ENCODE assay signal across 11 cellular contexts in the genomic region with DNA sequence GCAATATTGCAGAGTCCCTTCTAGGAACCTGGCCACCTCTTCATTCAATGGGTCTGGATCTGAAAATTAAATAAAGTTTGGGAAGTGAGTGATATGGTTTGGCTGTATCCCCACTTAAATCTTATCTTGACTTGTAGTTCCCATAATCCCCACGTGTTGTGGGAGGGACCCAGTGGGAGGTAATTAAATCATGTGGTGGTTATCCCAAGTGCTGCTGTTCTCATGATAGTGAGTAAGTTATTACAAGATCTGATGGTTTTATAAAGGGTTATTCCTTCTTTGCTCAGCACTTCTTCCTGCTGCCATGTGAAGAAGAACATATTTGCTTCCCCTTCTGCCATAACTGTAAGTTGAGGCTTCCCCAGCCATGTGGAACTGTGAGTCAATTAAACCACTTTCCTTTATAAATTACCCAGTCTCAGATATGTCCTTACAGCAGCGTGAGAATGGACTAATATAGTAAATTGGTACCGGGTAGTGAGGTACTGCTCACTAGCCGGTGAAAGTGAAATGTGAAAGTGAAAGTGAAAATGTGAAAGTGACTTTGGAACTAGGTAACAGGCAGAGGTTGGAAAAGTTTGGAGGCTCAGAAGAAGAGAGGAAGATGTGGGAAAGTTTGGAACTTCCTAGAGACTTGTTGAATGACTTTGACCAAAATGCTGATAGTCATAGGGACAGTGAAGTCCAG. TPM values are rescaled to one million over a fixed set of nuclear protein-coding genes. Genes with fewer than 3 reads are reported as not detected.
DNase-seq lines count a peak whose midpoint lies in the region; ATAC-seq, FAIRE-seq and TF ChIP-seq lines count a peak whose summit lies in the region.
"Not testable (repeated sequence)": the region's sequence is repeated elsewhere in the genome, so short reads cannot be mapped to it uniquely, and the experiment has no call there.
"Had no signal": no experiment of that assay in that cellular context is flagged by ENCODE, and none has a peak within 500 bp of the region (broad histone marks: within the 10 kb centered on the region; RNA-seq: fewer than 3 reads in every experiment).

No MANE protein-coding gene starts in this region.

- not testable (repeated sequence) for H3K36me3 Mint-ChIP-seq in memory B cell

- not testable (repeated sequence) for H3K9me3 Mint-ChIP-seq in memory B cell

- not testable (repeated sequence) for TF ChIP-seq RAD21 in A549 (conservative IDR thresholded peaks at IDR 0.05 in 1 of 2, IDR thresholded peaks at IDR 0.05 in 1 of 2)

- POLR2A ChIA-PET in A549 (lab: Yijun Ruan, JAX) = not testable (repeated sequence)

- not testable (repeated sequence) for H3K36me3 ChIP-seq in breast epithelium, gastroesophageal sphincter, gastrocnemius medialis

- not testable (repeated sequence) for TF ChIP-seq EP300 in A549 (IDR thresholded peaks at IDR 0.05); gastroesophageal sphincter (IDR thresholded peaks at IDR 0.05)

- FAIRE-seq in A549 (lab: Jason Lieb, UNC) = not testable (repeated sequence)

- CTCF ChIA-PET in A549 (lab: Yijun Ruan, JAX) = interaction anchor here (1.7 kb wide), 1 partner anchor 8 kb away, joined by 4 read pairs; no protein-coding TSS in a partner anchor

- not testable (repeated sequence) for H3K27me3 Mint-ChIP-seq in memory B cell

- H3K4me3 ChIP-seq in A549 = peak overlapping the region; percentile 28; the same call in 2 of the 3 replicates
- H3K4me3 ChIP-seq in WI38 (ENCODE audit: low read depth, low read length) = peak overlapping the region; percentile 34
- peak overlapping the region; percentile 33 to 59 (median 36) for H3K4me3 ChIP-seq in breast epithelium
- peak overlapping the region; percentile 37 to 40 for H3K4me3 ChIP-seq in gastroesophageal sphincter
- peak overlapping the region; percentile 22 to 66 (median 42) for H3K4me3 ChIP-seq in gastrocnemius medialis

- H3K27me3 ChIP-seq in breast epithelium, gastroesophageal sphincter, gastrocnemius medialis: not testable (repeated sequence)

- TF ChIP-seq POLR2A in A549 (IDR thresholded peaks at IDR 0.05; ENCODE audit: low read length); breast epithelium (IDR thresholded peaks at IDR 0.05); gastroesophageal sphincter (IDR thresholded peaks at IDR 0.05); gastrocnemius medialis (IDR thresholded peaks at IDR 0.05): not testable (repeated sequence)

- TF ChIP-seq CTCF in A549 (IDR thresholded peaks at IDR 0.05); WI38 (IDR thresholded peaks at IDR 0.05; ENCODE audit: low read depth, low read length); breast epithelium (IDR thresholded peaks at IDR 0.05); gastrocnemius medialis (IDR thresholded peaks at IDR 0.05 in 4 of 5, conservative IDR thresholded peaks at IDR 0.05 in 1 of 5): not testable (repeated sequence)
- TF ChIP-seq CTCF in gastroesophageal sphincter (IDR thresholded peaks at IDR 0.05) = peak in 1 of 4 experiments; percentile 4

- peak overlapping the region; percentile 1 for H3K27ac Mint-ChIP-seq in memory B cell

- 16% methylated on average over 4 of the region's 4 CpGs for WGBS in A549 (ENCODE audit: missing lambda C conversion rate)
- 25 to 29% methylated on average over 4 of the region's 4 CpGs for WGBS in gastroesophageal sphincter (ENCODE audit: low coverage in 1 of 2), 2 donors

- DNase-seq in A549 (ENCODE audit: low read depth in 1 of 2, low spot score in 1 of 2); breast epithelium (ENCODE audit: low spot score in 2 of 2); gastrocnemius medialis: not testable (repeated sequence)
- peak; percentile 56 for DNase-seq in NOMO-1 treated with DMSO at 0.1 percent for 48 hours (lab: John Stamatoyannopoulos, UW; ENCODE audit: unreplicated experiment)
- DNase-seq in memory B cell (ENCODE audit: low spot score in 2 of 2) = peak in 1 of 2 donors; percentile 20

- H3K27ac ChIP-seq in A549 = not testable (repeated sequence)
- H3K27ac ChIP-seq in breast epithelium (peak overlapping the region; percentile 5 to 29), gastroesophageal sphincter (peak overlapping the region; percentile 37 to 67 (median 46)), gastrocnemius medialis (peak overlapping the region; percentile 1 to 66 (median 36))

- not testable (repeated sequence) for H3K4me1 ChIP-seq in A549, breast epithelium, gastroesophageal sphincter, gastrocnemius medialis

- peak overlapping the region; percentile 47 for H3K4me2 ChIP-seq in A549

- intact Hi-C loops in breast epithelium (cut with DNase I; ENCODE audit: low total_unique reads) = loop anchor here (5.0 kb wide), 1 partner anchor 324 kb away; no protein-coding TSS in a partner anchor
- intact Hi-C loops in gastrocnemius medialis (cut with DNase I; ENCODE audit: low total_unique reads) = not testable (repeated sequence)

- not testable (repeated sequence) for ATAC-seq in A549, gastroesophageal sphincter
- ATAC-seq in GM19351 (IDR thresholded peaks at IDR 0.05; ENCODE audit: unreplicated experiment) (peak; percentile 51), memory B cell (ENCODE audit: low read depth) (peak; percentile 74), gastrocnemius medialis (peak in 1 of 2 donors; percentile 83)

- peak overlapping the region; percentile 66 for H3K4me3 Mint-ChIP-seq in memory B cell

- not testable (repeated sequence) for H3K9me3 ChIP-seq in A549, breast epithelium, gastroesophageal sphincter, gastrocnemius medialis

- in situ Hi-C loops in gastrocnemius medialis (cut with MboI; ENCODE audit: low sequenced_read_pairs in 4 of 4) = loop anchor here in 2 of 4 donors (25.0 kb wide), 2 partner anchors 174 to 574 kb away; no protein-coding TSS in a partner anchor

- not testable (repeated sequence) for H3K4me1 Mint-ChIP-seq in memory B cell

RNA-seq across cellular contexts. Expression of a gene that starts 6.3 kb away (rescaled TPM):
- polyA plus RNA-seq in A549 (2011; rRNA removed) = not detected in 2 replicates
- not detected in 2 replicates for polyA plus RNA-seq in A549 (2012; cell fraction: cytosol; rRNA removed)
- polyA plus RNA-seq in A549 (2012; cell fraction: nucleus; rRNA removed) = not detected in 2 replicates
- not detected in 3 replicates for polyA plus RNA-seq in A549 (2017; fragmentation: RNase III; extraction: RNeasy Plus Mini Kit Qiagen cat#74134 plus additional on column Dnase treatment)
- polyA minus RNA-seq in A549 (2011; rRNA and poly(A)+ RNA removed) = not detected in 2 replicates
- not detected for total RNA-seq in breast epithelium
- not detected for total RNA-seq in gastroesophageal sphincter
- total RNA-seq in gastrocnemius medialis = not detected
- total RNA-seq: cerebellum, K562, lower leg skin had no signal
- polyA plus RNA-seq: K562 had no signal

RNA-seq across cellular contexts. Expression of a gene that starts 59.9 kb away (rescaled TPM):
- polyA plus RNA-seq in A549 (2011; rRNA removed) (51.3 and 71.7 TPM in 2 replicates), A549 (2017; fragmentation: RNase III; extraction: RNeasy Plus Mini Kit Qiagen cat#74134 plus additional on column Dnase treatment) (16.6 to 19.9 TPM (median 17.8 TPM) in 3 replicates)
- polyA plus RNA-seq in A549 (2012; cell fraction: cytosol; rRNA removed) = 27.0 and 28.7 TPM in 2 replicates
- 41.1 and 41.7 TPM in 2 replicates for polyA plus RNA-seq in A549 (2012; cell fraction: nucleus; rRNA removed)
- 138 and 190 TPM in 2 replicates for polyA minus RNA-seq in A549 (2011; rRNA and poly(A)+ RNA removed)
- total RNA-seq in breast epithelium (10 to 100 TPM; 21.6 to 52.8 (median 43.3) TPM), gastroesophageal sphincter (10 to 100 TPM; 23.6 to 64.1 (median 27.4) TPM), gastrocnemius medialis (10 to 100 TPM in 3 of 4 donors, 1 to 10 TPM in 1; 9.5 to 39.9 (median 32.6) TPM)
